16 cellular contexts compared by ENCODE assay signal in the genomic region with DNA sequence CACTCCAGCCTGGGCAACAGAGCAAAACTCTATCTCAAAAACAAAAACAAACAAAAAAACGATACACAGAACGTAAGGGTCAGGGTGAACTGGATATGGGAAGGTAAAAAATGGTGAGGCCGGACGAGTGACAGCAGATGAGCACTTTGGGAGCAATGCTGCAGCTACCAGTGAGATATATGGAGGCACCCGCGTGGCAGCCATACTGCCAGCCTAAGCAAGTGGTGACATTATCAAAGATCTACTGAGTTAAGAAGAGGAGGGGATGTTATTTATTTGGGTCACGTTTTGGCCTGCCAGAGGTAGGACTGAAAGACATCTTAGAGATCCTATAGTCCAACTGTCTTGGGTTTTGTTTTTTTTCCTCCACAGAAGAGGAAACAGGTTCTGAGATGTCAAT. TPM values are rescaled to one million over a fixed set of nuclear protein-coding genes. Genes with fewer than 3 reads are reported as not detected.
A peak's percentile ranks its signal among the peaks of the same experiment; 100 is the strongest.
DNase-seq lines count a peak whose midpoint lies in the region; ATAC-seq, FAIRE-seq and TF ChIP-seq lines count a peak whose summit lies in the region.
"Had no signal": no experiment of that assay in that cellular context is flagged by ENCODE, and none has a peak within 500 bp of the region (broad histone marks: within the 10 kb centered on the region; RNA-seq: fewer than 3 reads in every experiment).

No MANE protein-coding gene starts in this region.

- H3K4me1 ChIP-seq in SK-N-SH (ENCODE audit: control insufficient read depth in 1 of 2, insufficient read depth in 2 of 2, low read depth in 1 of 2, low read length in 1 of 2) (no peaks in the 10 kb centered on the region), HepG2 (ENCODE audit: insufficient read depth, low read length) (peaks cover 26% of the 10 kb centered on the region), right lobe of liver (no peaks in the 10 kb centered on the region), ascending aorta (no peaks in the 10 kb centered on the region), MM.1S (ENCODE audit: low read length) (no peaks in the 10 kb centered on the region)

- H3K9ac ChIP-seq in SK-N-SH (no peak overlapping the region), HepG2 (ENCODE audit: insufficient read depth, low read depth, low read length) (no peak overlapping the region), MM.1S (ENCODE audit: low read length) (no peak overlapping the region)
- H3K9ac ChIP-seq: BLaER1 treated with 17β-estradiol and CSF1 and Interleukin-3, amounts not matched to agents 10 nM and 100 nM had no signal

- H3K4me3 ChIP-seq in SK-N-SH (ENCODE audit: low read depth in 2 of 2, low read length in 1 of 2) (no peak overlapping the region), HepG2 (replicated peaks in 1 of 3; ENCODE audit: insufficient read depth in 1 of 3, low read depth in 2 of 3, low read length in 3 of 3) (no peak overlapping the region), right lobe of liver (no peak overlapping the region), ascending aorta (no peak overlapping the region), MM.1S (ENCODE audit: low read length) (no peak overlapping the region)
- H3K4me3 ChIP-seq: BLaER1 treated with 17β-estradiol and CSF1 and Interleukin-3, amounts not matched to agents 10 nM and 100 nM had no signal

- H3K27ac ChIP-seq in SK-N-SH (ENCODE audit: low read depth in 2 of 2, low read length in 1 of 2) (no peak overlapping the region), HepG2 (ENCODE audit: extremely low read length, insufficient read depth, low read length) (no peak overlapping the region), right lobe of liver (no peak overlapping the region), substantia nigra (ENCODE audit: low read depth, low read length, poor library complexity, severe bottlenecking) (no peak overlapping the region), ascending aorta (no peak overlapping the region), MM.1S (ENCODE audit: low read length) (no peak overlapping the region)
- H3K27ac ChIP-seq: 22Rv1; BLaER1 treated with 17β-estradiol and CSF1 and Interleukin-3, amounts not matched to agents 10 nM and 100 nM had no signal

- peaks cover 11% of the 10 kb centered on the region for H3K27me3 Mint-ChIP-seq in endothelial cell (ENCODE audit: unreplicated experiment)
- H3K27me3 Mint-ChIP-seq: CD4-positive, CD25-positive, alpha-beta regulatory T cell had no signal

- WGBS in SK-N-SH (ENCODE audit: low lambda C conversion rate) = 54% methylated on average over 7 of the region's 7 CpGs
- 82% methylated on average over 7 of the region's 7 CpGs for WGBS in HepG2 (ENCODE audit: low lambda C conversion rate)
- WGBS in right lobe of liver (ENCODE audit: insufficient coverage, low coverage, low lambda C conversion rate, missing lambda C conversion rate) = 44% methylated on average over 6 of the region's 7 CpGs

- H3K9me3 ChIP-seq in SK-N-SH (0 out of 2 replicates have a peak, but pooled peaks cover 5% of the 10 kb centered on the region), HepG2 (ENCODE audit: low read length) (no peaks in the 10 kb centered on the region), right lobe of liver (no peaks in the 10 kb centered on the region), ascending aorta (no peaks in the 10 kb centered on the region), MM.1S (replicated peaks; ENCODE audit: insufficient read depth, low read length) (no peaks in the 10 kb centered on the region)

- H3K79me2 ChIP-seq in SK-N-SH (ENCODE audit: insufficient read depth) (no peaks in the 10 kb centered on the region), HepG2 (ENCODE audit: insufficient read depth, low read length) (no peaks in the 10 kb centered on the region), MM.1S (ENCODE audit: low read length) (no peaks in the 10 kb centered on the region)

- H2AFZ ChIP-seq in SK-N-SH (ENCODE audit: low read depth) (no peak overlapping the region), HepG2 (ENCODE audit: low read length) (no peak overlapping the region), MM.1S (ENCODE audit: low read length) (no peak overlapping the region)

- no peak for FAIRE-seq in HepG2 (lab: Jason Lieb, UNC)
- FAIRE-seq: HTR-8/SVneo had no signal

- peaks cover under 1% of the 10 kb centered on the region; the same call in 1 of the 2 replicates for H3K27me3 ChIP-seq in SK-N-SH (ENCODE audit: insufficient read depth)
- no peaks in the 10 kb centered on the region for H3K27me3 ChIP-seq in HepG2 (ENCODE audit: control insufficient read depth in 1 of 2, insufficient read depth in 2 of 2, low read length in 2 of 2)
- H3K27me3 ChIP-seq in right lobe of liver = no peaks in the 10 kb centered on the region
- H3K27me3 ChIP-seq in ascending aorta = no peaks in the 10 kb centered on the region
- H3K27me3 ChIP-seq in MM.1S (replicated peaks; ENCODE audit: insufficient read depth, low read length) = no peaks in the 10 kb centered on the region
- H3K27me3 ChIP-seq: BLaER1 treated with 17β-estradiol and CSF1 and Interleukin-3, amounts not matched to agents 10 nM and 100 nM had no signal

- H3K4me2 ChIP-seq in SK-N-SH (no peak overlapping the region), HepG2 (ENCODE audit: low read depth, low read length) (no peak overlapping the region), MM.1S (ENCODE audit: low read depth, low read length) (no peak overlapping the region)

- peak overlapping the region; percentile 1 for H3K4me3 Mint-ChIP-seq in endothelial cell (ENCODE audit: unreplicated experiment)
- H3K4me3 Mint-ChIP-seq: CD4-positive, CD25-positive, alpha-beta regulatory T cell had no signal

- TF ChIP-seq POLR2A in HepG2 (IDR thresholded peaks at IDR 0.05; ENCODE audit: insufficient read depth in 1 of 2, low read depth in 2 of 2, low read length in 2 of 2) = no peak
- no peak for TF ChIP-seq POLR2A in right lobe of liver (IDR thresholded peaks at IDR 0.05)

- DNase-seq in SK-N-SH (no peak), HepG2 (ENCODE audit: low spot score) (no peak), right lobe of liver (no peak), endothelial cell (ENCODE audit: low spot score) (no peak), substantia nigra (lab: John Stamatoyannopoulos, UW) (no peak), ascending aorta (ENCODE audit: low spot score in 2 of 2) (no peak), MM.1S (no peak)
- DNase-seq: ACHN; CD4-positive, CD25-positive, alpha-beta regulatory T cell; DMS 273 treated with DMSO at 0.1 percent for 48 hours; HCEC 1CT had no signal

- no peak for TF ChIP-seq CTCF in SK-N-SH (IDR thresholded peaks at IDR 0.05)
- no peak for TF ChIP-seq CTCF in HepG2 (CRISPR knock-in tag; IDR thresholded peaks at IDR 0.05)
- TF ChIP-seq CTCF in right lobe of liver (IDR thresholded peaks at IDR 0.05) = no peak
- no peak for TF ChIP-seq CTCF in endothelial cell (IDR thresholded peaks at IDR 0.05; ENCODE audit: unreplicated experiment)
- TF ChIP-seq CTCF in ascending aorta (IDR thresholded peaks at IDR 0.05) = no peak
- no peak for TF ChIP-seq CTCF in MM.1S (IDR thresholded peaks at IDR 0.05; ENCODE audit: low read length)

- H3K9me3 Mint-ChIP-seq in endothelial cell (ENCODE audit: unreplicated experiment) = no peaks in the 10 kb centered on the region

- H3K27ac Mint-ChIP-seq in endothelial cell (ENCODE audit: unreplicated experiment) = no peak overlapping the region

- ATAC-seq in SK-N-SH treated with all-trans-retinoic acid at 6 μM for 48 hours = no peak
- no peak for ATAC-seq in HepG2
- ATAC-seq in right lobe of liver = no peak

- TF ChIP-seq EP300 in SK-N-SH (IDR thresholded peaks at IDR 0.05; ENCODE audit: borderline replicate concordance in 1 of 2, low read depth in 1 of 2, low read length in 1 of 2) = no peak
- TF ChIP-seq EP300 in HepG2 (IDR thresholded peaks at IDR 0.05; ENCODE audit: low read depth in 2 of 2, low read length in 2 of 2) = no peak
- no peak for TF ChIP-seq EP300 in HepG2 (CRISPR knock-in tag; IDR thresholded peaks at IDR 0.05; ENCODE audit: borderline replicate concordance)

- CTCF ChIA-PET in SK-N-SH (lab: Yijun Ruan, JAX) (interaction anchor here (1.3 kb wide), 1 partner anchor 198 kb away, joined by 4 read pairs; no protein-coding TSS in a partner anchor), HepG2 (lab: Yijun Ruan, JAX; ENCODE audit: low intra/inter-chr PET ratio, low total read pairs) (no interaction called here)

- H3K4me1 Mint-ChIP-seq in endothelial cell (ENCODE audit: unreplicated experiment) = peaks cover 3% of the 10 kb centered on the region
- H3K4me1 Mint-ChIP-seq: CD4-positive, CD25-positive, alpha-beta regulatory T cell had no signal

- H3F3A ChIP-seq in SK-N-SH (replicated peaks; ENCODE audit: insufficient read depth) = peaks cover 7% of the 10 kb centered on the region
- peaks cover 6% of the 10 kb centered on the region; the same call in 1 of the 2 replicates for H3F3A ChIP-seq in MM.1S (ENCODE audit: insufficient read depth, low read length)

- H3K9me2 ChIP-seq in SK-N-SH (no peaks in the 10 kb centered on the region), MM.1S (replicated peaks; ENCODE audit: insufficient read depth, low read length) (no peaks in the 10 kb centered on the region)

- no peaks in the 10 kb centered on the region for H3K36me3 Mint-ChIP-seq in endothelial cell (ENCODE audit: low read depth, unreplicated experiment)

- POLR2A ChIA-PET in SK-N-SH (lab: Yijun Ruan, JAX) (no interaction called here), HepG2 (lab: Yijun Ruan, JAX) (interaction anchor here (9.0 kb wide), 1 partner anchor 19 kb away, joined by 92 read pairs; no protein-coding TSS in a partner anchor)

- in situ Hi-C loops in HepG2 (cut with HindIII; ENCODE audit: extremely low pct_ligation_motif_present, low pct_unique_long_range_greater_than_20kb) = no loop called here

- no TSS peak for BruUV-seq in HepG2 (replicated peaks; lab: Mats Ljungman, UMichigan)

- H3K36me3 ChIP-seq in SK-N-SH (replicated peaks in 1 of 2; ENCODE audit: control insufficient read depth in 1 of 2, insufficient read depth in 2 of 2, low read length in 1 of 2) (peaks cover 0 to 6% of the 10 kb centered on the region in 2 experiments), HepG2 (replicated peaks in 1 of 2; ENCODE audit: control insufficient read depth in 1 of 2, insufficient read depth in 2 of 2, low read length in 2 of 2) (no peaks in the 10 kb centered on the region), right lobe of liver (no peaks in the 10 kb centered on the region), ascending aorta (peaks cover 7 to 11% of the 10 kb centered on the region in 2 donors), MM.1S (replicated peaks; ENCODE audit: insufficient read depth, low read length) (no peaks in the 10 kb centered on the region)

- TF ChIP-seq RAD21 in SK-N-SH (IDR thresholded peaks at IDR 0.05; ENCODE audit: low read length) (no peak), HepG2 (CRISPR knock-in tag; IDR thresholded peaks at IDR 0.05) (no peak)

- intact Hi-C loops in HepG2 (cut with micrococcal nuclease; ENCODE audit: unreplicated experiment) (no loop called here), right lobe of liver (cut with DNase I) (no loop called here), ascending aorta (cut with DNase I) (no loop called here)

- H4K20me1 ChIP-seq in SK-N-SH (ENCODE audit: insufficient read depth) (no peaks in the 10 kb centered on the region), HepG2 (ENCODE audit: insufficient read depth, low read length) (no peaks in the 10 kb centered on the region), MM.1S (ENCODE audit: insufficient read depth, low read length) (no peaks in the 10 kb centered on the region)

RNA-seq across cellular contexts. Expression of gene TIMM13, which starts 14.2 kb away (rescaled TPM):
- polyA plus RNA-seq in SK-N-SH (2012; rRNA removed) (76.0 and 76.9 TPM in 2 replicates), HepG2 (2011; rRNA removed) (48.4 and 62.5 TPM in 2 replicates)
- 37.4 and 60.8 TPM in 2 replicates for polyA plus RNA-seq in SK-N-SH (2012; cell fraction: cytosol; rRNA removed)
- polyA plus RNA-seq in SK-N-SH (2012; cell fraction: nucleus; rRNA removed) = 58.5 and 81.6 TPM in 2 replicates
- total RNA-seq in HepG2 (2016; rRNA removed; fragmentation: Illumina TruSeq; extraction: Trizol) (108 and 116 TPM in 2 replicates), right lobe of liver (10 to 100 TPM; 35.5 to 59.8 (median 51.1) TPM), endothelial cell (ENCODE audit: unreplicated experiment) (117 TPM), ascending aorta (55.0 TPM)
- 78.9 and 87.4 TPM in 2 replicates for total RNA-seq in HepG2 (2016; cell fraction: cytosol; rRNA removed; fragmentation: Illumina TruSeq; extraction: Trizol; ENCODE audit: low read depth)
- total RNA-seq in HepG2 (2016; cell fraction: insoluble cytoplasmic fraction; rRNA removed; fragmentation: Illumina TruSeq; extraction: Trizol) = 115 and 120 TPM in 2 replicates
- 123 and 146 TPM in 2 replicates for total RNA-seq in HepG2 (2016; cell fraction: membrane; rRNA removed; fragmentation: Illumina TruSeq; extraction: Trizol)
- 37.3 and 42.3 TPM in 2 replicates for total RNA-seq in HepG2 (2016; cell fraction: nucleus; rRNA removed; fragmentation: Illumina TruSeq; extraction: Trizol)
- polyA plus RNA-seq in HepG2 (2011; cell fraction: cytosol; rRNA removed) = 60.7 and 102 TPM in 2 replicates
- polyA plus RNA-seq in HepG2 (2011; cell fraction: nucleus; rRNA removed) = 41.6 and 44.7 TPM in 2 replicates
- polyA plus RNA-seq in HepG2 (2012) = 50.3 and 65.0 TPM in 2 replicates
- 94.9 and 117 TPM in 2 replicates for polyA plus RNA-seq in HepG2 (2016; cell fraction: cytosol; fragmentation: Illumina TruSeq; extraction: Trizol; ENCODE audit: low read depth)
- polyA plus RNA-seq in HepG2 (2016; cell fraction: insoluble cytoplasmic fraction; fragmentation: Illumina TruSeq; extraction: Trizol; ENCODE audit: low read depth) = 117 and 124 TPM in 2 replicates
- polyA plus RNA-seq in HepG2 (2016; cell fraction: membrane; fragmentation: Illumina TruSeq; extraction: Trizol; ENCODE audit: low read depth) = 122 and 128 TPM in 2 replicates
- polyA plus RNA-seq in HepG2 (2016; cell fraction: nucleus; fragmentation: Illumina TruSeq; extraction: Trizol; ENCODE audit: insufficient read depth, low read depth) = 84.2 and 86.9 TPM in 2 replicates
- 23.6 and 42.8 TPM in 2 replicates for polyA minus RNA-seq in HepG2 (2011; rRNA and poly(A)+ RNA removed; ENCODE audit: low replicate concordance)
- polyA minus RNA-seq in HepG2 (2011; cell fraction: cytosol; rRNA and poly(A)+ RNA removed) = 18.8 and 24.2 TPM in 2 replicates
- 17.2 and 19.7 TPM in 2 replicates for polyA minus RNA-seq in HepG2 (2011; cell fraction: nucleus; rRNA and poly(A)+ RNA removed)

RNA-seq across cellular contexts. Expression of gene LMNB2, which starts 43.6 kb away (rescaled TPM):
- polyA plus RNA-seq in SK-N-SH (2012; rRNA removed) (106 and 116 TPM in 2 replicates), HepG2 (2011; rRNA removed) (77.2 and 89.7 TPM in 2 replicates)
- polyA plus RNA-seq in SK-N-SH (2012; cell fraction: cytosol; rRNA removed) = 56.9 and 85.5 TPM in 2 replicates
- polyA plus RNA-seq in SK-N-SH (2012; cell fraction: nucleus; rRNA removed) = 122 and 126 TPM in 2 replicates
- total RNA-seq in HepG2 (2016; rRNA removed; fragmentation: Illumina TruSeq; extraction: Trizol) (93.6 and 105 TPM in 2 replicates), right lobe of liver (10 to 100 TPM in 1 of 6 experiments, 1 to 10 TPM in 5; 4.6 to 11.6 (median 7.1) TPM), endothelial cell (ENCODE audit: unreplicated experiment) (49.6 TPM), ascending aorta (38.7 TPM)
- total RNA-seq in HepG2 (2016; cell fraction: cytosol; rRNA removed; fragmentation: Illumina TruSeq; extraction: Trizol; ENCODE audit: low read depth) = 8.6 and 9.2 TPM in 2 replicates
- total RNA-seq in HepG2 (2016; cell fraction: insoluble cytoplasmic fraction; rRNA removed; fragmentation: Illumina TruSeq; extraction: Trizol) = 80.4 and 107 TPM in 2 replicates
- 34.1 and 36.1 TPM in 2 replicates for total RNA-seq in HepG2 (2016; cell fraction: membrane; rRNA removed; fragmentation: Illumina TruSeq; extraction: Trizol)
- 44.6 and 52.0 TPM in 2 replicates for total RNA-seq in HepG2 (2016; cell fraction: nucleus; rRNA removed; fragmentation: Illumina TruSeq; extraction: Trizol)
- 83.5 and 98.7 TPM in 2 replicates for polyA plus RNA-seq in HepG2 (2011; cell fraction: cytosol; rRNA removed)
- 75.2 and 87.6 TPM in 2 replicates for polyA plus RNA-seq in HepG2 (2011; cell fraction: nucleus; rRNA removed)
- polyA plus RNA-seq in HepG2 (2012) = 40.0 and 41.8 TPM in 2 replicates
- polyA plus RNA-seq in HepG2 (2016; cell fraction: cytosol; fragmentation: Illumina TruSeq; extraction: Trizol; ENCODE audit: low read depth) = 7.1 and 7.6 TPM in 2 replicates
- 74.9 and 86.7 TPM in 2 replicates for polyA plus RNA-seq in HepG2 (2016; cell fraction: insoluble cytoplasmic fraction; fragmentation: Illumina TruSeq; extraction: Trizol; ENCODE audit: low read depth)
- polyA plus RNA-seq in HepG2 (2016; cell fraction: membrane; fragmentation: Illumina TruSeq; extraction: Trizol; ENCODE audit: low read depth) = 19.0 and 21.3 TPM in 2 replicates
- polyA plus RNA-seq in HepG2 (2016; cell fraction: nucleus; fragmentation: Illumina TruSeq; extraction: Trizol; ENCODE audit: insufficient read depth, low read depth) = 75.4 and 76.1 TPM in 2 replicates
- 106 and 107 TPM in 2 replicates for polyA minus RNA-seq in HepG2 (2011; rRNA and poly(A)+ RNA removed; ENCODE audit: low replicate concordance)
- 35.3 and 37.2 TPM in 2 replicates for polyA minus RNA-seq in HepG2 (2011; cell fraction: cytosol; rRNA and poly(A)+ RNA removed)
- polyA minus RNA-seq in HepG2 (2011; cell fraction: nucleus; rRNA and poly(A)+ RNA removed) = 14.4 and 16.7 TPM in 2 replicates

RNA-seq across cellular contexts. Expression of gene TMPRSS9, which starts 53.1 kb away (rescaled TPM):
- polyA plus RNA-seq in SK-N-SH (2012; rRNA removed) (not detected in 2 replicates), HepG2 (2011; rRNA removed) (5.2 and 11.1 TPM in 2 replicates)
- polyA plus RNA-seq in SK-N-SH (2012; cell fraction: cytosol; rRNA removed) = not detected in 2 replicates
- 0.06 TPM in 1 of 2 replicates, not detected in the other for polyA plus RNA-seq in SK-N-SH (2012; cell fraction: nucleus; rRNA removed)
- total RNA-seq in HepG2 (2016; rRNA removed; fragmentation: Illumina TruSeq; extraction: Trizol) (1.4 and 2.5 TPM in 2 replicates), right lobe of liver (1 to 10 TPM in 3 of 6 experiments, under 1 TPM in 3; 0.12 to 6.7 (median 2.9) TPM), endothelial cell (ENCODE audit: unreplicated experiment) (not detected), ascending aorta (not detected)
- total RNA-seq in HepG2 (2016; cell fraction: cytosol; rRNA removed; fragmentation: Illumina TruSeq; extraction: Trizol; ENCODE audit: low read depth) = 0.62 and 1.7 TPM in 2 replicates
- total RNA-seq in HepG2 (2016; cell fraction: insoluble cytoplasmic fraction; rRNA removed; fragmentation: Illumina TruSeq; extraction: Trizol) = 1.4 and 2.0 TPM in 2 replicates
- 0.99 and 1.0 TPM in 2 replicates for total RNA-seq in HepG2 (2016; cell fraction: membrane; rRNA removed; fragmentation: Illumina TruSeq; extraction: Trizol)
- total RNA-seq in HepG2 (2016; cell fraction: nucleus; rRNA removed; fragmentation: Illumina TruSeq; extraction: Trizol) = 0.81 and 3.7 TPM in 2 replicates
- polyA plus RNA-seq in HepG2 (2011; cell fraction: cytosol; rRNA removed) = 2.1 and 2.3 TPM in 2 replicates
- polyA plus RNA-seq in HepG2 (2011; cell fraction: nucleus; rRNA removed) = 54.9 and 71.6 TPM in 2 replicates
- 5.1 and 14.1 TPM in 2 replicates for polyA plus RNA-seq in HepG2 (2012)
- polyA plus RNA-seq in HepG2 (2016; cell fraction: cytosol; fragmentation: Illumina TruSeq; extraction: Trizol; ENCODE audit: low read depth) = 0.45 and 0.55 TPM in 2 replicates
- polyA plus RNA-seq in HepG2 (2016; cell fraction: insoluble cytoplasmic fraction; fragmentation: Illumina TruSeq; extraction: Trizol; ENCODE audit: low read depth) = 1.1 and 1.2 TPM in 2 replicates
- 0.57 and 0.72 TPM in 2 replicates for polyA plus RNA-seq in HepG2 (2016; cell fraction: membrane; fragmentation: Illumina TruSeq; extraction: Trizol; ENCODE audit: low read depth)
- 3.4 and 5.2 TPM in 2 replicates for polyA plus RNA-seq in HepG2 (2016; cell fraction: nucleus; fragmentation: Illumina TruSeq; extraction: Trizol; ENCODE audit: insufficient read depth, low read depth)
- 4.8 TPM in 1 of 2 replicates, not detected in the other for polyA minus RNA-seq in HepG2 (2011; rRNA and poly(A)+ RNA removed; ENCODE audit: low replicate concordance)
- 1.7 and 2.6 TPM in 2 replicates for polyA minus RNA-seq in HepG2 (2011; cell fraction: cytosol; rRNA and poly(A)+ RNA removed)
- 10.8 and 12.4 TPM in 2 replicates for polyA minus RNA-seq in HepG2 (2011; cell fraction: nucleus; rRNA and poly(A)+ RNA removed)
- total RNA-seq: Daoy had no signal
- polyA plus RNA-seq: CD4-positive, CD25-positive, alpha-beta regulatory T cell had no signal
